ENCODE assay signal across 15 cellular contexts in the genomic region with DNA sequence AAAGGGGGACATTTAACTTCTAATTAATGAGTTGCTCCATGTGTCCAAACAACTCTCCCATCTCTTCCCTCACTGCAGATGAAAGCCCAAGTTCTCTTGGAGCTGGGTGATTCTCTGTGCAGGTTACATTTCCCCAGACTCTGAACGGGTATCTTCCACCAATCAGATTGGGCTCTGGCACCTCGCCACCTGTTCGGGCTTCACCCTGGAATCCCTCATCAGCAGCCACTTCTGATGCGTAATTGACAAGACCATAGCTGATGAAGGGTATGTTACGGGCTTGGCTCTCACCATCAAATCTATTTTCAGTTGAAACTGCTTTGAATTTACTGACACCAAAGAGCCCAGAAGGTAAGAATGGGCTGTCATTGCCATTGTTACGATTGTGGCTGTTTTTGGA.
"Had no signal": no experiment of that assay in that cellular context is flagged by ENCODE, and none has a peak within 500 bp of the region (broad histone marks: within the 10 kb centered on the region; RNA-seq: fewer than 3 reads in every experiment).

No MANE protein-coding gene starts in this region.

- ATAC-seq: left lobe of liver had no signal

- H3K9me3 ChIP-seq: heart left ventricle, lower lobe of right lung had no signal

- H3K27me3 ChIP-seq: dorsolateral prefrontal cortex, heart left ventricle had no signal

- H3K36me3 ChIP-seq: heart left ventricle, lower lobe of right lung had no signal

- H3K4me3 ChIP-seq: dorsolateral prefrontal cortex, heart left ventricle, lower lobe of right lung had no signal

- DNase-seq: cortex of kidney; dorsolateral prefrontal cortex; effector CD8-positive, alpha-beta T cell; foreskin melanocyte; hippocampal formation; kidney glomerular epithelial cell; lower lobe of right lung; natural killer cell; posterior cingulate gyrus; small intestine; stimulated activated CD4-positive, alpha-beta T cell treated with anti-CD3 and anti-CD28 coated beads, Interleukin-2, amount 100 ng/mL, for 48 hours; stimulated activated naive CD4-positive, alpha-beta T cell treated with Interleukin-2 at 50 U/mL for 16 hours; trophoblast cell had no signal

- H3K27ac ChIP-seq: lower lobe of right lung had no signal
